ENCODE assay signal across 1 cellular context in the genomic region with DNA sequence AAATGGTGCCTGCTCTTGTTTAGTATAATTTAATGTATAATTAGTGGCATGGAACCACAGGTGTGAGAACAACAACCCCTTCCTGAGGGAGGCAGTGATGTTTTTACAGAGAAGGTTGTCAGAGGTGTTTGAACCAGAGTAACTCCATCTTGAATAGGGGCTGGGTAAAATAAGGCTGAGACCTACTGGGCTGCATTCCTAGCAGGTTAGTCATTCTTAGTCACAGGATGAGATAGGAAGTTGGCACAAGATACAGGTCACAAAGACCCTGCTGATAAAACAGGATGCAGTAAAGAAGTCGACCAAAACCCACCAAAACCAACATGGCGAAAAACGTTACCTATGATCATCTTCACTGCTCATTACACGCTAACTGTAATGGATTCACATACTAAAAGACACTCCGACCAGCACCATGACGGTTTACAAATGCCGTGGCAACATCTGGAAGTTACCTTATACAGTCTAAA.
TF ChIP-seq lines count a peak whose summit lies in the region.

No MANE protein-coding gene starts in this region.

TF ChIP-seq in K562, 482 proteins besides CTCF, POLR2A, EP300 and RAD21 (continued from another document and continues in another):
- TF ChIP-seq, protein P1, sequence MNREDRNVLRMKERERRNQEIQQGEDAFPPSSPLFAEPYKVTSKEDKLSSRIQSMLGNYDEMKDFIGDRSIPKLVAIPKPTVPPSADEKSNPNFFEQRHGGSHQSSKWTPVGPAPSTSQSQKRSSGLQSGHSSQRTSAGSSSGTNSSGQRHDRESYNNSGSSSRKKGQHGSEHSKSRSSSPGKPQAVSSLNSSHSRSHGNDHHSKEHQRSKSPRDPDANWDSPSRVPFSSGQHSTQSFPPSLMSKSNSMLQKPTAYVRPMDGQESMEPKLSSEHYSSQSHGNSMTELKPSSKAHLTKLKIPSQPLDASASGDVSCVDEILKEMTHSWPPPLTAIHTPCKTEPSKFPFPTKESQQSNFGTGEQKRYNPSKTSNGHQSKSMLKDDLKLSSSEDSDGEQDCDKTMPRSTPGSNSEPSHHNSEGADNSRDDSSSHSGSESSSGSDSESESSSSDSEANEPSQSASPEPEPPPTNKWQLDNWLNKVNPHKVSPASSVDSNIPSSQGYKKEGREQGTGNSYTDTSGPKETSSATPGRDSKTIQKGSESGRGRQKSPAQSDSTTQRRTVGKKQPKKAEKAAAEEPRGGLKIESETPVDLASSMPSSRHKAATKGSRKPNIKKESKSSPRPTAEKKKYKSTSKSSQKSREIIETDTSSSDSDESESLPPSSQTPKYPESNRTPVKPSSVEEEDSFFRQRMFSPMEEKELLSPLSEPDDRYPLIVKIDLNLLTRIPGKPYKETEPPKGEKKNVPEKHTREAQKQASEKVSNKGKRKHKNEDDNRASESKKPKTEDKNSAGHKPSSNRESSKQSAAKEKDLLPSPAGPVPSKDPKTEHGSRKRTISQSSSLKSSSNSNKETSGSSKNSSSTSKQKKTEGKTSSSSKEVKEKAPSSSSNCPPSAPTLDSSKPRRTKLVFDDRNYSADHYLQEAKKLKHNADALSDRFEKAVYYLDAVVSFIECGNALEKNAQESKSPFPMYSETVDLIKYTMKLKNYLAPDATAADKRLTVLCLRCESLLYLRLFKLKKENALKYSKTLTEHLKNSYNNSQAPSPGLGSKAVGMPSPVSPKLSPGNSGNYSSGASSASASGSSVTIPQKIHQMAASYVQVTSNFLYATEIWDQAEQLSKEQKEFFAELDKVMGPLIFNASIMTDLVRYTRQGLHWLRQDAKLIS (CRISPR knock-in tag; IDR thresholded peaks at IDR 0.05), result no peak
- TF ChIP-seq, protein P2, sequence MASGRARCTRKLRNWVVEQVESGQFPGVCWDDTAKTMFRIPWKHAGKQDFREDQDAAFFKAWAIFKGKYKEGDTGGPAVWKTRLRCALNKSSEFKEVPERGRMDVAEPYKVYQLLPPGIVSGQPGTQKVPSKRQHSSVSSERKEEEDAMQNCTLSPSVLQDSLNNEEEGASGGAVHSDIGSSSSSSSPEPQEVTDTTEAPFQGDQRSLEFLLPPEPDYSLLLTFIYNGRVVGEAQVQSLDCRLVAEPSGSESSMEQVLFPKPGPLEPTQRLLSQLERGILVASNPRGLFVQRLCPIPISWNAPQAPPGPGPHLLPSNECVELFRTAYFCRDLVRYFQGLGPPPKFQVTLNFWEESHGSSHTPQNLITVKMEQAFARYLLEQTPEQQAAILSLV (tag; IDR thresholded peaks at IDR 0.05), result peak; percentile 98
- TF ChIP-seq MEIS2 (IDR thresholded peaks at IDR 0.05; ENCODE audit: partially characterized antibody) (no peak), GABPB2 (CRISPR knock-in tag; conservative IDR thresholded peaks at IDR 0.05) (no peak), MCM7 (IDR thresholded peaks at IDR 0.05) (no peak), U2AF1 (optimal IDR thresholded peaks at IDR 0.05; ENCODE audit: low read depth, low read length) (no peak), SLC30A9 (CRISPR knock-in tag; IDR thresholded peaks at IDR 0.05) (no peak), TSC22D4 (tag; IDR thresholded peaks at IDR 0.05) (no peak), TCF3 (CRISPR knock-in tag; IDR thresholded peaks at IDR 0.05) (no peak), MECOM (CRISPR knock-in tag; IDR thresholded peaks at IDR 0.05) (peak; percentile 98), BCL6 (CRISPR knock-in tag; IDR thresholded peaks at IDR 0.05) (peak; percentile 95), NR2C2 (CRISPR knock-in tag; IDR thresholded peaks at IDR 0.05) (no peak), NR2C2 (tag; IDR thresholded peaks at IDR 0.05) (peak; percentile 74), ZNF384 (IDR thresholded peaks at IDR 0.05; ENCODE audit: low read depth, low read length) (no peak), SOX6 (IDR thresholded peaks at IDR 0.05) (no peak), JUN (IDR thresholded peaks at IDR 0.05; ENCODE audit: borderline replicate concordance, low read depth, low read length) (no peak), JUN (CRISPR knock-in tag; IDR thresholded peaks at IDR 0.05; ENCODE audit: borderline replicate concordance) (no peak)
- TF ChIP-seq, protein P3, sequence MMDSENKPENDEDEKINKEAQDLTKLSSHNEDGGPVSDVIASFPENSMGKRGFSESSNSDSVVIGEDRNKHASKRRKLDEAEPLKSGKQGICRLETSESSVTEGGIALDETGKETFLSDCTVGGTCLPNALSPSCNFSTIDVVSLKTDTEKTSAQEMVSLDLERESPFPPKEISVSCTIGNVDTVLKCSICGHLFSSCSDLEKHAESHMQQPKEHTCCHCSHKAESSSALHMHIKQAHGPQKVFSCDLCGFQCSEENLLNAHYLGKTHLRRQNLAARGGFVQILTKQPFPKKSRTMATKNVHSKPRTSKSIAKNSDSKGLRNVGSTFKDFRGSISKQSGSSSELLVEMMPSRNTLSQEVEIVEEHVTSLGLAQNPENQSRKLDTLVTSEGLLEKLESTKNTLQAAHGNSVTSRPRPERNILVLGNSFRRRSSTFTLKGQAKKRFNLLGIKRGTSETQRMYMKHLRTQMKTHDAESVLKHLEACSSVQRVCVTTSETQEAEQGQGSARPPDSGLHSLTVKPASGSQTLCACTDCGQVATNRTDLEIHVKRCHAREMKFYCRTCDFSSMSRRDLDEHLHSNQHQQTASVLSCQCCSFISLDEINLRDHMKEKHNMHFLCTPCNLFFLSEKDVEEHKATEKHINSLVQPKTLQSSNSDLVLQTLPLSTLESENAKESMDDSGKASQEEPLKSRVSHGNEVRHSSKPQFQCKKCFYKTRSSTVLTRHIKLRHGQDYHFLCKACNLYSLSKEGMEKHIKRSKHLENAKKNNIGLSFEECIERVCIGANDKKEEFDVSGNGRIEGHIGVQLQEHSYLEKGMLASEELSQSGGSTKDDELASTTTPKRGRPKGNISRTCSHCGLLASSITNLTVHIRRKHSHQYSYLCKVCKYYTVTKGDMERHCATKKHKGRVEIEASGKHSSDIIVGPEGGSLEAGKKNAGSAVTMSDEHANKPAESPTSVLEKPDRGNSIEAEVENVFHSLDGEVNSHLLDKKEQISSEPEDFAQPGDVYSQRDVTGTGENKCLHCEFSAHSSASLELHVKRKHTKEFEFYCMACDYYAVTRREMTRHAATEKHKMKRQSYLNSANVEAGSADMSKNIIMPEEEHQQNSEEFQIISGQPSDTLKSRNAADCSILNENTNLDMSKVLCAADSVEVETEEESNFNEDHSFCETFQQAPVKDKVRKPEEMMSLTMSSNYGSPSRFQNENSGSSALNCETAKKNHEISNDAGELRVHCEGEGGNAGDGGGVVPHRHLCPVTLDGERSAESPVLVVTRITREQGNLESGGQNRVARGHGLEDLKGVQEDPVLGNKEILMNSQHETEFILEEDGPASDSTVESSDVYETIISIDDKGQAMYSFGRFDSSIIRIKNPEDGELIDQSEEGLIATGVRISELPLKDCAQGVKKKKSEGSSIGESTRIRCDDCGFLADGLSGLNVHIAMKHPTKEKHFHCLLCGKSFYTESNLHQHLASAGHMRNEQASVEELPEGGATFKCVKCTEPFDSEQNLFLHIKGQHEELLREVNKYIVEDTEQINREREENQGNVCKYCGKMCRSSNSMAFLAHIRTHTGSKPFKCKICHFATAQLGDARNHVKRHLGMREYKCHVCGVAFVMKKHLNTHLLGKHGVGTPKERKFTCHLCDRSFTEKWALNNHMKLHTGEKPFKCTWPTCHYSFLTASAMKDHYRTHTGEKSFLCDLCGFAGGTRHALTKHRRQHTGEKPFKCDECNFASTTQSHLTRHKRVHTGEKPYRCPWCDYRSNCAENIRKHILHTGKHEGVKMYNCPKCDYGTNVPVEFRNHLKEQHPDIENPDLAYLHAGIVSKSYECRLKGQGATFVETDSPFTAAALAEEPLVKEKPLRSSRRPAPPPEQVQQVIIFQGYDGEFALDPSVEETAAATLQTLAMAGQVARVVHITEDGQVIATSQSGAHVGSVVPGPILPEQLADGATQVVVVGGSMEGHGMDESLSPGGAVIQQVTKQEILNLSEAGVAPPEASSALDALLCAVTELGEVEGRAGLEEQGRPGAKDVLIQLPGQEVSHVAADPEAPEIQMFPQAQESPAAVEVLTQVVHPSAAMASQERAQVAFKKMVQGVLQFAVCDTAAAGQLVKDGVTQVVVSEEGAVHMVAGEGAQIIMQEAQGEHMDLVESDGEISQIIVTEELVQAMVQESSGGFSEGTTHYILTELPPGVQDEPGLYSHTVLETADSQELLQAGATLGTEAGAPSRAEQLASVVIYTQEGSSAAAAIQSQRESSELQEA (IDR thresholded peaks at IDR 0.05; ENCODE audit: low read depth), result no peak
- TF ChIP-seq, protein P4, sequence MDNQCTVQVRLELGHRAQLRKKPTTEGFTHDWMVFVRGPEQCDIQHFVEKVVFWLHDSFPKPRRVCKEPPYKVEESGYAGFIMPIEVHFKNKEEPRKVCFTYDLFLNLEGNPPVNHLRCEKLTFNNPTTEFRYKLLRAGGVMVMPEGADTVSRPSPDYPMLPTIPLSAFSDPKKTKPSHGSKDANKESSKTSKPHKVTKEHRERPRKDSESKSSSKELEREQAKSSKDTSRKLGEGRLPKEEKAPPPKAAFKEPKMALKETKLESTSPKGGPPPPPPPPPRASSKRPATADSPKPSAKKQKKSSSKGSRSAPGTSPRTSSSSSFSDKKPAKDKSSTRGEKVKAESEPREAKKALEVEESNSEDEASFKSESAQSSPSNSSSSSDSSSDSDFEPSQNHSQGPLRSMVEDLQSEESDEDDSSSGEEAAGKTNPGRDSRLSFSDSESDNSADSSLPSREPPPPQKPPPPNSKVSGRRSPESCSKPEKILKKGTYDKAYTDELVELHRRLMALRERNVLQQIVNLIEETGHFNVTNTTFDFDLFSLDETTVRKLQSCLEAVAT (IDR thresholded peaks at IDR 0.05), result no peak
- TF ChIP-seq, protein P5, sequence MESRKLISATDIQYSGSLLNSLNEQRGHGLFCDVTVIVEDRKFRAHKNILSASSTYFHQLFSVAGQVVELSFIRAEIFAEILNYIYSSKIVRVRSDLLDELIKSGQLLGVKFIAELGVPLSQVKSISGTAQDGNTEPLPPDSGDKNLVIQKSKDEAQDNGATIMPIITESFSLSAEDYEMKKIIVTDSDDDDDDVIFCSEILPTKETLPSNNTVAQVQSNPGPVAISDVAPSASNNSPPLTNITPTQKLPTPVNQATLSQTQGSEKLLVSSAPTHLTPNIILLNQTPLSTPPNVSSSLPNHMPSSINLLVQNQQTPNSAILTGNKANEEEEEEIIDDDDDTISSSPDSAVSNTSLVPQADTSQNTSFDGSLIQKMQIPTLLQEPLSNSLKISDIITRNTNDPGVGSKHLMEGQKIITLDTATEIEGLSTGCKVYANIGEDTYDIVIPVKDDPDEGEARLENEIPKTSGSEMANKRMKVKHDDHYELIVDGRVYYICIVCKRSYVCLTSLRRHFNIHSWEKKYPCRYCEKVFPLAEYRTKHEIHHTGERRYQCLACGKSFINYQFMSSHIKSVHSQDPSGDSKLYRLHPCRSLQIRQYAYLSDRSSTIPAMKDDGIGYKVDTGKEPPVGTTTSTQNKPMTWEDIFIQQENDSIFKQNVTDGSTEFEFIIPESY (CRISPR knock-in tag; IDR thresholded peaks at IDR 0.05), result no peak
- TF ChIP-seq, protein P6, sequence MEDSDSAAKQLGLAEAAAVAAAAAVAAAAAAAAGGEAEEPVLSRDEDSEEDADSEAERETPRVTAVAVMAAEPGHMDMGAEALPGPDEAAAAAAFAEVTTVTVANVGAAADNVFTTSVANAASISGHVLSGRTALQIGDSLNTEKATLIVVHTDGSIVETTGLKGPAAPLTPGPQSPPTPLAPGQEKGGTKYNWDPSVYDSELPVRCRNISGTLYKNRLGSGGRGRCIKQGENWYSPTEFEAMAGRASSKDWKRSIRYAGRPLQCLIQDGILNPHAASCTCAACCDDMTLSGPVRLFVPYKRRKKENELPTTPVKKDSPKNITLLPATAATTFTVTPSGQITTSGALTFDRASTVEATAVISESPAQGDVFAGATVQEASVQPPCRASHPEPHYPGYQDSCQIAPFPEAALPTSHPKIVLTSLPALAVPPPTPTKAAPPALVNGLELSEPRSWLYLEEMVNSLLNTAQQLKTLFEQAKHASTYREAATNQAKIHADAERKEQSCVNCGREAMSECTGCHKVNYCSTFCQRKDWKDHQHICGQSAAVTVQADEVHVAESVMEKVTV (CRISPR knock-in tag; IDR thresholded peaks at IDR 0.05), result peak; percentile 53; the same call in 1 of the 2 replicates
- TF ChIP-seq, protein P7, sequence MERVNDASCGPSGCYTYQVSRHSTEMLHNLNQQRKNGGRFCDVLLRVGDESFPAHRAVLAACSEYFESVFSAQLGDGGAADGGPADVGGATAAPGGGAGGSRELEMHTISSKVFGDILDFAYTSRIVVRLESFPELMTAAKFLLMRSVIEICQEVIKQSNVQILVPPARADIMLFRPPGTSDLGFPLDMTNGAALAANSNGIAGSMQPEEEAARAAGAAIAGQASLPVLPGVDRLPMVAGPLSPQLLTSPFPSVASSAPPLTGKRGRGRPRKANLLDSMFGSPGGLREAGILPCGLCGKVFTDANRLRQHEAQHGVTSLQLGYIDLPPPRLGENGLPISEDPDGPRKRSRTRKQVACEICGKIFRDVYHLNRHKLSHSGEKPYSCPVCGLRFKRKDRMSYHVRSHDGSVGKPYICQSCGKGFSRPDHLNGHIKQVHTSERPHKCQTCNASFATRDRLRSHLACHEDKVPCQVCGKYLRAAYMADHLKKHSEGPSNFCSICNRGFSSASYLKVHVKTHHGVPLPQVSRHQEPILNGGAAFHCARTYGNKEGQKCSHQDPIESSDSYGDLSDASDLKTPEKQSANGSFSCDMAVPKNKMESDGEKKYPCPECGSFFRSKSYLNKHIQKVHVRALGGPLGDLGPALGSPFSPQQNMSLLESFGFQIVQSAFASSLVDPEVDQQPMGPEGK (CRISPR knock-in tag; IDR thresholded peaks at IDR 0.05; ENCODE audit: borderline replicate concordance), result peak; percentile 94
- TF ChIP-seq, protein P8, sequence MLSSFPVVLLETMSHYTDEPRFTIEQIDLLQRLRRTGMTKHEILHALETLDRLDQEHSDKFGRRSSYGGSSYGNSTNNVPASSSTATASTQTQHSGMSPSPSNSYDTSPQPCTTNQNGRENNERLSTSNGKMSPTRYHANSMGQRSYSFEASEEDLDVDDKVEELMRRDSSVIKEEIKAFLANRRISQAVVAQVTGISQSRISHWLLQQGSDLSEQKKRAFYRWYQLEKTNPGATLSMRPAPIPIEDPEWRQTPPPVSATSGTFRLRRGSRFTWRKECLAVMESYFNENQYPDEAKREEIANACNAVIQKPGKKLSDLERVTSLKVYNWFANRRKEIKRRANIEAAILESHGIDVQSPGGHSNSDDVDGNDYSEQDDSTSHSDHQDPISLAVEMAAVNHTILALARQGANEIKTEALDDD (IDR thresholded peaks at IDR 0.05), result no peak
